ENCODE assay signal across 9 cellular contexts in the genomic region with DNA sequence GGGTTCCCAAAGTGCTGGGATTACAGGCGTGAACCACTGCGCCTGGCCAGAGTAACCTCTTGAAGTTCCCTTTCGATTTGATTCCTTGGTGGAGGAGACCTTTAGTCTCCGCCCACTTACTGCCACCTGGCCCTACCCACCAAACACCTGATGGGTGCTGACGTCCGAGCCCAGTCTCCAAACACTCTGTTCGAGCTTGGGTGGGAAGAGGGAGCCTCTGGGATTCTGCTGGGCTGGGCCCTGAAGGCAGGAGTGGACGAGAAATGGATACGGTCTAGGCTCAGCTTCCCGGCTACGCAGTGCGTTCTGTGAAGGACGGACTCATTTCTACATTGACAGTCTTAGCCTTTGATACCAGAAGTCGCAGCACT. TPM values are rescaled to one million over a fixed set of nuclear protein-coding genes. Genes with fewer than 3 reads are reported as not detected.
DNase-seq lines count a peak whose midpoint lies in the region; ATAC-seq, FAIRE-seq and TF ChIP-seq lines count a peak whose summit lies in the region.
"Had no signal": no experiment of that assay in that cellular context is flagged by ENCODE, and none has a peak within 500 bp of the region (broad histone marks: within the 10 kb centered on the region; RNA-seq: fewer than 3 reads in every experiment).

No MANE protein-coding gene starts in this region.

- H3K4me1 Mint-ChIP-seq in stimulated activated naive CD8-positive, alpha-beta T cell treated with anti-CD3 and anti-CD28 coated beads, Interleukin-15, Interleukin-2, amounts not matched to agents 100 ng/mL and 50 ng/mL, for 24 hours (ENCODE audit: low read depth): peaks cover 45% of the 10 kb centered on the region

- ATAC-seq in stimulated activated naive CD8-positive, alpha-beta T cell treated with anti-CD3 and anti-CD28 coated beads, Interleukin-15, Interleukin-2, amounts not matched to agents 100 U/mL and 50 U/mL, for 24 hours: no peak
- no peak for ATAC-seq in GM18502 (IDR thresholded peaks at IDR 0.05; ENCODE audit: poor library complexity, unreplicated experiment)

- no peaks in the 10 kb centered on the region for H3K36me3 Mint-ChIP-seq in stimulated activated naive CD8-positive, alpha-beta T cell treated with anti-CD3 and anti-CD28 coated beads, Interleukin-15, Interleukin-2, amounts not matched to agents 100 ng/mL and 50 ng/mL, for 24 hours (ENCODE audit: low read depth)

- H3K36me3 ChIP-seq in tibial artery: no peaks in the 10 kb centered on the region

- DNase-seq in stimulated activated naive CD8-positive, alpha-beta T cell treated with anti-CD3 and anti-CD28 coated beads, Interleukin-15, Interleukin-2, amounts not matched to agents 100 U/mL and 50 U/mL, for 24 hours: no peak
- peak; percentile 73 for DNase-seq in RCC 7860 (ENCODE audit: low spot score)
- DNase-seq in choroid plexus epithelial cell (ENCODE audit: low read depth): no peak
- DNase-seq in lower leg skin (ENCODE audit: low spot score in 2 of 2): peak in 1 of 2 donors; percentile 46
- no peak for DNase-seq in tibial artery
- DNase-seq in dedifferentiated amniotic fluid mesenchymal stem cell (ENCODE audit: extremely low spot score): no peak

- peak; percentile 55 for FAIRE-seq in RCC 7860 (lab: Jason Lieb, UNC)
- FAIRE-seq: colon had no signal

- no peaks in the 10 kb centered on the region for H3K9me3 Mint-ChIP-seq in stimulated activated naive CD8-positive, alpha-beta T cell treated with anti-CD3 and anti-CD28 coated beads, Interleukin-15, Interleukin-2, amounts not matched to agents 100 ng/mL and 50 ng/mL, for 24 hours

- no peak overlapping the region for H3K27ac Mint-ChIP-seq in stimulated activated naive CD8-positive, alpha-beta T cell treated with anti-CD3 and anti-CD28 coated beads, Interleukin-15, Interleukin-2, amounts not matched to agents 100 ng/mL and 50 ng/mL, for 24 hours

- peaks cover 17% of the 10 kb centered on the region for H3K27me3 Mint-ChIP-seq in stimulated activated naive CD8-positive, alpha-beta T cell treated with anti-CD3 and anti-CD28 coated beads, Interleukin-15, Interleukin-2, amounts not matched to agents 100 ng/mL and 50 ng/mL, for 24 hours

- H3K4me1 ChIP-seq in tibial artery: peaks cover 0 to 66% (median 45%) of the 10 kb centered on the region in 4 donors

- intact Hi-C loops in lower leg skin (cut with DNase I; ENCODE audit: low total_unique reads): no loop called here
- intact Hi-C loops in tibial artery (cut with DNase I; ENCODE audit: low total_unique reads): loop anchor here (2.0 kb wide), 1 partner anchor 20 kb away; no protein-coding TSS in a partner anchor

- TF ChIP-seq CTCF in choroid plexus epithelial cell (conservative IDR thresholded peaks at IDR 0.05; ENCODE audit: low read depth, low read length) (no peak), lower leg skin (IDR thresholded peaks at IDR 0.05) (no peak), tibial artery (IDR thresholded peaks at IDR 0.05) (no peak)

- no peak for TF ChIP-seq POLR2A in lower leg skin (IDR thresholded peaks at IDR 0.05)

- H3K27ac ChIP-seq in tibial artery: peak overlapping the region; percentile 97 to 99

- peak overlapping the region; percentile 84 for H3K4me3 Mint-ChIP-seq in stimulated activated naive CD8-positive, alpha-beta T cell treated with anti-CD3 and anti-CD28 coated beads, Interleukin-15, Interleukin-2, amounts not matched to agents 100 ng/mL and 50 ng/mL, for 24 hours

- no peaks in the 10 kb centered on the region for H3K27me3 ChIP-seq in tibial artery

- H3K4me3 ChIP-seq in choroid plexus epithelial cell (ENCODE audit: low read depth, low read length) (peak overlapping the region; percentile 78), lower leg skin (ENCODE audit: low read depth, poor library complexity, severe bottlenecking) (peak overlapping the region; percentile 47), tibial artery (peak overlapping the region; percentile 88 to 95)

- WGBS in lower leg skin, 2 donors: 8 to 9% methylated on average over 14 of the region's 14 CpGs

- no peaks in the 10 kb centered on the region for H3K9me3 ChIP-seq in tibial artery

RNA-seq across cellular contexts. Expression of a gene that starts 0.9 kb away (rescaled TPM):
- total RNA-seq in lower leg skin: 100 to 1,000 TPM in 3 of 4 donors, 10 to 100 TPM in 1; 99.7 to 148 (median 121) TPM

RNA-seq across cellular contexts. Expression of a gene that starts 40.1 kb away (rescaled TPM):
- 10 to 100 TPM; 35.6 to 86.6 (median 57.0) TPM for total RNA-seq in lower leg skin
